In the genomic region with DNA sequence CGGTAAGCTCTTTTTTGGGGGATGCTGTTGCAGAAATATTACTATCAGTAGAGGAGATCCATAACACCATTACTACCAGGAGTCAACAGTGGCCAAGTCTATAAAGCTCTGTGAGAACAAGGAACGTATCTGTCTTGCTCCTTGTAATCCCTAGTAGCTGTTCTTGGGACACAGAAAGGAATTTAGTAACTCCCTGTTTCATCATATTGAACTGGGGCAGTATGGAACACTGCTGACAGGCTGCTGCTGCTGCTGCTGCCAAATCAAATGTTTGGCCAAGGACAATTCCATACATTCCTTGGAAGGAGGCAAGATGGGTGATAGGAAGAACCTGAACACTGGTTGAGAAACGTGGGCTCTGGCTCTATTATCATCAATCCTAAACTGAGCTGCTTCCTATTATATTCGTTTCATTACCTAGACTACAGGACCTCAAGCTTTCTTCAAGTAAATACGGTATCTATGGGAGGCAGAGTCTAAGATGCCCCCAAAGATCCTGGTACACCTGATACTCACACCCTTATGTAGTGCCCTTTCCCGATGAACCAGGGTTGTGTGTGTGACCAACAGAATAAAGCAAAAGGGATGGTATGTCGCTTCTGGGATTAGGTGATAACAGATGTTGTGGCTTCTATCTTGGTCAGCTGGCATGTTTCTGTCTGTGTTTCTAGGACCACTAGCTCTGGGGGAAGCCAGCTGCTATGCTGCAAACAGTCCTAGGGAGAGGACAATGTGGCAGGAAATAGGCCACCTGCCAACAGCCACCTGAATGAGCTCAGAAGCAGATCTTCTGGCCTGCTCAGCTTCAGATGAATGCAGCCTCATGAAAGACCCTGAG, we compare ENCODE assay signal across 8 cellular contexts.
DNase-seq lines count a peak whose midpoint lies in the region; ATAC-seq and TF ChIP-seq lines count a peak whose summit lies in the region.

No MANE protein-coding gene starts in this region.

- peaks cover 23% of the 10 kb centered on the region for H3K36me3 Mint-ChIP-seq in activated naive CD4-positive, alpha-beta T cell treated with anti-CD3 and anti-CD28 coated beads, Interleukin-2, amount 10 ng/mL, durations not matched to agents 7 days and 5 days

- DNase-seq in activated naive CD4-positive, alpha-beta T cell treated with anti-CD3 and anti-CD28 coated beads, Interleukin-2, amount 10 ng/mL, durations not matched to agents 7 days and 5 days, result no peak
- no peak for DNase-seq in activated naive CD4-positive, alpha-beta T cell treated with Interleukin-2 at 50 U/mL for 16 hours
- DNase-seq in NCI-H2196 (lab: John Stamatoyannopoulos, UW; ENCODE audit: unreplicated experiment), result peak; percentile 71
- DNase-seq in choroid plexus epithelial cell (ENCODE audit: low read depth), result peak; percentile 70
- peak; percentile 86 for DNase-seq in retinal pigment epithelial cell (ENCODE audit: low read depth)
- no peak for DNase-seq in NCI-H1436 treated with DMSO at 0.1 percent for 48 hours (lab: John Stamatoyannopoulos, UW)
- DNase-seq in HuH-7.5 (ENCODE audit: low spot score), result no peak

- peaks cover 78% of the 10 kb centered on the region for H3K4me1 Mint-ChIP-seq in activated naive CD4-positive, alpha-beta T cell treated with anti-CD3 and anti-CD28 coated beads, Interleukin-2, amount 10 ng/mL, durations not matched to agents 7 days and 5 days

- ATAC-seq in HG02642 (IDR thresholded peaks at IDR 0.05; ENCODE audit: poor library complexity, unreplicated experiment), result peak; percentile 75

- no peaks in the 10 kb centered on the region for H3K9me3 Mint-ChIP-seq in activated naive CD4-positive, alpha-beta T cell treated with anti-CD3 and anti-CD28 coated beads, Interleukin-2, amount 10 ng/mL, durations not matched to agents 7 days and 5 days

- no peak for TF ChIP-seq CTCF in choroid plexus epithelial cell (conservative IDR thresholded peaks at IDR 0.05; ENCODE audit: low read depth, low read length)
- TF ChIP-seq CTCF in retinal pigment epithelial cell (conservative IDR thresholded peaks at IDR 0.05; ENCODE audit: low read depth, low read length), result no peak

- H3K4me3 ChIP-seq in choroid plexus epithelial cell (ENCODE audit: low read depth, low read length), result no peak overlapping the region
- H3K4me3 ChIP-seq in retinal pigment epithelial cell (ENCODE audit: low read length), result no peak overlapping the region

- no peak overlapping the region for H3K4me3 Mint-ChIP-seq in activated naive CD4-positive, alpha-beta T cell treated with anti-CD3 and anti-CD28 coated beads, Interleukin-2, amount 10 ng/mL, durations not matched to agents 7 days and 5 days

- peak overlapping the region; percentile 39 for H3K27ac Mint-ChIP-seq in activated naive CD4-positive, alpha-beta T cell treated with anti-CD3 and anti-CD28 coated beads, Interleukin-2, amount 10 ng/mL, durations not matched to agents 7 days and 5 days

- CTCF ChIA-PET in activated naive CD4-positive, alpha-beta T cell treated with anti-CD3 and anti-CD28 coated beads, Interleukin-2, amount 10 ng/mL, durations not matched to agents 7 days and 5 days (lab: Charles Lee), result interaction anchor here (0.7 to 1.3 kb wide), 3 partner anchors 35 to 139 kb away, joined by 3 to 4 read pairs (median 3); no protein-coding TSS in a partner anchor

- H3K27me3 Mint-ChIP-seq in activated naive CD4-positive, alpha-beta T cell treated with anti-CD3 and anti-CD28 coated beads, Interleukin-2, amount 10 ng/mL, durations not matched to agents 7 days and 5 days, result no peaks in the 10 kb centered on the region

Comparison
In these comparisons a context has a peak if more than half of its experiments do, and no peak if none do; other contexts are left out.
1. DNase-seq: peak in NCI-H2196 (single experiment), choroid plexus epithelial cell (single experiment) and retinal pigment epithelial cell (single experiment); none in activated naive CD4-positive, alpha-beta T cell treated with anti-CD3 and anti-CD28 coated beads, Interleukin-2, amount 10 ng/mL, durations not matched to agents 7 days and 5 days (single experiment), activated naive CD4-positive, alpha-beta T cell treated with Interleukin-2 at 50 U/mL for 16 hours (single experiment), NCI-H1436 treated with DMSO at 0.1 percent for 48 hours (single experiment) and HuH-7.5 (single experiment).